In the genomic region with DNA sequence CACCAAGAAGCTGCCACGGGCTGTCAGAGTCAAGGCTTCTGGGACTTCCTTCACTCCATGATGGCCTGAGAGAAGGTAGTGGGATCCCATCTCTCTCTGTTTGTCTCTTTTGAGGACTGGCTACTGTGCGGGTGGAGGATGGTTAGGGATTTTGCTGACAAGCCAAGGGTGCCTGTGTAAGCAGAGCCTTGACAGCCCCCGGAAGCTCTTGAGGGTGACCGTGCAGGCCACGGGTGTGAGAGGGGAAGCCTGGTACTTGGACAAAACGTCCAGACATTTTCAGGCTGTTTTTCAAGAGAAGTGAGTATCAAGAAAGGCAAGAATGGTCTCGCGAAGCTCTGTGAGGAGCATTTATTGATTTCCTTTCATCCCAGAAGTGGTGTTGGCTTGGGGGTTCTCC, we compare ENCODE assay signal across 26 cellular contexts.
"Had no signal": no experiment of that assay in that cellular context is flagged by ENCODE, and none has a peak within 500 bp of the region (broad histone marks: within the 10 kb centered on the region; RNA-seq: fewer than 3 reads in every experiment).

No MANE protein-coding gene starts in this region.

- H3K4me1 ChIP-seq: left lung, lower lobe of right lung had no signal

- H3K36me3 Mint-ChIP-seq: mesothelial cell of epicardium had no signal

- H3K4me3 Mint-ChIP-seq: mesothelial cell of epicardium had no signal

- H3K9me3 Mint-ChIP-seq: mesothelial cell of epicardium had no signal

- H3K27ac Mint-ChIP-seq: mesothelial cell of epicardium had no signal

- H3K9me3 ChIP-seq: esophagus squamous epithelium, gastrocnemius medialis, heart right ventricle, left lung, lower lobe of right lung, mucosa of descending colon had no signal

- H3K27me3 ChIP-seq: dorsolateral prefrontal cortex, gastrocnemius medialis, heart right ventricle had no signal

- FAIRE-seq: colon, endometrium, islet of Langerhans, keratinocyte had no signal

- H3K27ac ChIP-seq: coronary artery, dorsolateral prefrontal cortex, epithelial cell of prostate, esophagus squamous epithelium, gastrocnemius medialis, heart right ventricle, left lung, lower lobe of right lung had no signal

- H3K4me3 ChIP-seq: coronary artery, dorsolateral prefrontal cortex, esophagus squamous epithelium, gastrocnemius medialis, heart right ventricle, left lung, lower lobe of right lung, mucosa of descending colon had no signal

- H3K36me3 ChIP-seq: esophagus squamous epithelium, gastrocnemius medialis, heart right ventricle, left lung, lower lobe of right lung had no signal

- ATAC-seq: esophagus mucosa, gastrocnemius medialis, heart right ventricle, left cardiac atrium, left lung, left ventricle myocardium superior, lower lobe of right lung, mucosa of descending colon had no signal

- DNase-seq: dermis blood vessel endothelial cell; dorsolateral prefrontal cortex; effector CD4-positive, alpha-beta T cell; effector memory CD4-positive, alpha-beta T cell; erythroblast; esophagus squamous epithelium; foreskin fibroblast; foreskin melanocyte; gastrocnemius medialis; glutamatergic neuron; heart right ventricle; hippocampal formation; left cardiac atrium; left ventricle myocardium superior; lower lobe of right lung; mesenchymal stem cell; mucosa of descending colon had no signal
